ENCODE assay signal across 8 cellular contexts in the genomic region with DNA sequence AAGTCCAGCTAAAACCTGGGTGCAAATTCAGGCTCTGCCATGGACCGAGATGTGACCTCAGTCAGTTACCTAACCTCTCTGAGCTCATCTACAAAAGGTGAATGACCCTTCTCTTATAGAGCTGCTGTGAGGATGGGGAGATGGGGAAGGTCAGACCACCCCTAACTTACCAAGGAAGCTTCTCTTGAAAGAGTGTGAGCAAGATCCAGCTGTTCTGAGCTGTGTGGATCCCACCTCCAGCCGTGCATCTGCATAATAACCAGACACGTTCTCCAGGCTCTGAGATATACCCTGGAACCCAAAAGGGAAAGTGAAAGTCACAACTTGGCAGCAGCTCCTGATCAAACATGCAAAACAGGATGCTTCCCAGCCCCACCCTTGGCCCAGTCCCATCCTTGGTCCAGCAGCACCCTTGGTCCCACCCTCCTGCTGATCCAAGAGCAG. TPM values are rescaled to one million over a fixed set of nuclear protein-coding genes. Genes with fewer than 3 reads are reported as not detected.
A peak's percentile ranks its signal among the peaks of the same experiment; 100 is the strongest.
DNase-seq lines count a peak whose midpoint lies in the region; ATAC-seq and TF ChIP-seq lines count a peak whose summit lies in the region.

A gene with protein sequence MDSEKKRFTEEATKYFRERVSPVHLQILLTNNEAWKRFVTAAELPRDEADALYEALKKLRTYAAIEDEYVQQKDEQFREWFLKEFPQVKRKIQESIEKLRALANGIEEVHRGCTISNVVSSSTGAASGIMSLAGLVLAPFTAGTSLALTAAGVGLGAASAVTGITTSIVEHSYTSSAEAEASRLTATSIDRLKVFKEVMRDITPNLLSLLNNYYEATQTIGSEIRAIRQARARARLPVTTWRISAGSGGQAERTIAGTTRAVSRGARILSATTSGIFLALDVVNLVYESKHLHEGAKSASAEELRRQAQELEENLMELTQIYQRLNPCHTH (minus strand): TSS at position 257 of the 444 bp plus-strand sequence. CDS start 11,700 bp downstream, outside the sequence.

- H3K9me3 Mint-ChIP-seq in memory B cell (no peaks in the 10 kb centered on the region), WTC11 (peaks cover 7% of the 10 kb centered on the region)

- H3K27ac Mint-ChIP-seq in memory B cell: peak within 1 kb of the TSS; percentile 99
- H3K27ac Mint-ChIP-seq in WTC11: no peak within 1 kb of the TSS

- peak within 1 kb of the TSS; percentile 84 to 85 for H3K27ac ChIP-seq in tibial artery

- H3K36me3 Mint-ChIP-seq in memory B cell: peaks cover 4% of the 10 kb centered on the region
- H3K36me3 Mint-ChIP-seq in WTC11: no peaks in the 10 kb centered on the region

- H3K4me3 Mint-ChIP-seq in memory B cell: peak within 1 kb of the TSS; percentile 96
- H3K4me3 Mint-ChIP-seq in WTC11: no peak within 1 kb of the TSS

- DNase-seq in GM03348 (ENCODE audit: low spot score): peak; percentile 70
- peak; percentile 76 for DNase-seq in RPMI7951 (ENCODE audit: low read depth)
- peak; percentile 70 to 83 for DNase-seq in cardiac fibroblast (ENCODE audit: low read depth in 2 of 2)
- peak in 1 of 2 donors; percentile 37 for DNase-seq in memory B cell (ENCODE audit: low spot score in 2 of 2)
- DNase-seq in tibial artery: peak; percentile 86 to 87
- DNase-seq in WTC11 (ENCODE audit: low spot score): no peak
- no peak for DNase-seq in NCI-H2171 (lab: John Stamatoyannopoulos, UW)

- H3K4me1 Mint-ChIP-seq in memory B cell (peaks cover 66% of the 10 kb centered on the region), WTC11 (peaks cover 29% of the 10 kb centered on the region)

- intact Hi-C loops in tibial artery (cut with DNase I; ENCODE audit: low total_unique reads): no loop called here

- H3K4me1 ChIP-seq in tibial artery: peaks cover 0 to 42% (median 33%) of the 10 kb centered on the region in 4 donors

- H3K27me3 ChIP-seq in tibial artery: no peaks in the 10 kb centered on the region

- CTCF ChIA-PET in WTC11 (lab: Charles Lee): interaction anchor here (1.4 kb wide), 1 partner anchor 141 kb away, joined by 3 read pairs; no protein-coding TSS in a partner anchor

- H3K27me3 Mint-ChIP-seq in memory B cell (no peaks in the 10 kb centered on the region), WTC11 (ENCODE audit: low read depth) (no peaks in the 10 kb centered on the region)

- H3K9me3 ChIP-seq in tibial artery: no peaks in the 10 kb centered on the region

- ATAC-seq in memory B cell (ENCODE audit: low read depth) (peak; percentile 41), WTC11 (no peak), HG02588 (IDR thresholded peaks at IDR 0.05; ENCODE audit: unreplicated experiment) (no peak)

- POLR2A ChIA-PET in WTC11 (lab: Charles Lee): no interaction called here

- H3K36me3 ChIP-seq in tibial artery: no peaks in the 10 kb centered on the region

- TF ChIP-seq CTCF in cardiac fibroblast (IDR thresholded peaks at IDR 0.05; ENCODE audit: low read depth, low read length) (no peak), tibial artery (IDR thresholded peaks at IDR 0.05) (no peak), WTC11 (IDR thresholded peaks at IDR 0.05) (no peak)

- H3K4me3 ChIP-seq in cardiac fibroblast (replicated peaks in 1 of 2; ENCODE audit: low read depth in 2 of 2, low read length in 2 of 2) (peak within 1 kb of the TSS; percentile 22 to 43), tibial artery (peak within 1 kb of the TSS; percentile 38 to 53)

TF ChIP-seq in WTC11, 78 proteins besides CTCF, POLR2A, EP300 and RAD21:
- TF ChIP-seq ZBTB43 (CRISPR knock-in tag; IDR thresholded peaks at IDR 0.05) (no peak), ZNF263 (CRISPR knock-in tag; IDR thresholded peaks at IDR 0.05; ENCODE audit: low read depth) (no peak), NR2C2 (CRISPR knock-in tag; IDR thresholded peaks at IDR 0.05) (no peak), RELA (CRISPR knock-in tag; IDR thresholded peaks at IDR 0.05; ENCODE audit: borderline replicate concordance) (no peak), GABPB1 (CRISPR knock-in tag; IDR thresholded peaks at IDR 0.05) (no peak), FOXJ3 (CRISPR knock-in tag; IDR thresholded peaks at IDR 0.05; ENCODE audit: borderline replicate concordance) (no peak), ZNF219 (CRISPR knock-in tag; IDR thresholded peaks at IDR 0.05; ENCODE audit: borderline replicate concordance) (no peak), ZNF416 (CRISPR knock-in tag; IDR thresholded peaks at IDR 0.05) (no peak)
- TF ChIP-seq, protein P1, sequence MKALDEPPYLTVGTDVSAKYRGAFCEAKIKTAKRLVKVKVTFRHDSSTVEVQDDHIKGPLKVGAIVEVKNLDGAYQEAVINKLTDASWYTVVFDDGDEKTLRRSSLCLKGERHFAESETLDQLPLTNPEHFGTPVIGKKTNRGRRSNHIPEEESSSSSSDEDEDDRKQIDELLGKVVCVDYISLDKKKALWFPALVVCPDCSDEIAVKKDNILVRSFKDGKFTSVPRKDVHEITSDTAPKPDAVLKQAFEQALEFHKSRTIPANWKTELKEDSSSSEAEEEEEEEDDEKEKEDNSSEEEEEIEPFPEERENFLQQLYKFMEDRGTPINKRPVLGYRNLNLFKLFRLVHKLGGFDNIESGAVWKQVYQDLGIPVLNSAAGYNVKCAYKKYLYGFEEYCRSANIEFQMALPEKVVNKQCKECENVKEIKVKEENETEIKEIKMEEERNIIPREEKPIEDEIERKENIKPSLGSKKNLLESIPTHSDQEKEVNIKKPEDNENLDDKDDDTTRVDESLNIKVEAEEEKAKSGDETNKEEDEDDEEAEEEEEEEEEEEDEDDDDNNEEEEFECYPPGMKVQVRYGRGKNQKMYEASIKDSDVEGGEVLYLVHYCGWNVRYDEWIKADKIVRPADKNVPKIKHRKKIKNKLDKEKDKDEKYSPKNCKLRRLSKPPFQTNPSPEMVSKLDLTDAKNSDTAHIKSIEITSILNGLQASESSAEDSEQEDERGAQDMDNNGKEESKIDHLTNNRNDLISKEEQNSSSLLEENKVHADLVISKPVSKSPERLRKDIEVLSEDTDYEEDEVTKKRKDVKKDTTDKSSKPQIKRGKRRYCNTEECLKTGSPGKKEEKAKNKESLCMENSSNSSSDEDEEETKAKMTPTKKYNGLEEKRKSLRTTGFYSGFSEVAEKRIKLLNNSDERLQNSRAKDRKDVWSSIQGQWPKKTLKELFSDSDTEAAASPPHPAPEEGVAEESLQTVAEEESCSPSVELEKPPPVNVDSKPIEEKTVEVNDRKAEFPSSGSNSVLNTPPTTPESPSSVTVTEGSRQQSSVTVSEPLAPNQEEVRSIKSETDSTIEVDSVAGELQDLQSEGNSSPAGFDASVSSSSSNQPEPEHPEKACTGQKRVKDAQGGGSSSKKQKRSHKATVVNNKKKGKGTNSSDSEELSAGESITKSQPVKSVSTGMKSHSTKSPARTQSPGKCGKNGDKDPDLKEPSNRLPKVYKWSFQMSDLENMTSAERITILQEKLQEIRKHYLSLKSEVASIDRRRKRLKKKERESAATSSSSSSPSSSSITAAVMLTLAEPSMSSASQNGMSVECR (CRISPR knock-in tag; IDR thresholded peaks at IDR 0.05; ENCODE audit: borderline replicate concordance): no peak

RNA-seq across cellular contexts. Expression of the gene that starts here (rescaled TPM):
- 11.1 and 14.1 TPM in 2 replicates for total RNA-seq in RPMI7951 (2014; rRNA removed; shearing (Covaris generic))
- total RNA-seq in WTC11 (2021): 0.26 to 0.60 TPM (median 0.32 TPM) in 3 replicates

Comparison
In these comparisons a context has a peak if more than half of its experiments do, and no peak if none do; other contexts are left out.
1. DNase-seq: peak in GM03348 (single experiment), RPMI7951 (single experiment), cardiac fibroblast (2 of 2) and tibial artery (2 of 2); none in WTC11 (single experiment) and NCI-H2171 (single experiment).